In the genomic region with DNA sequence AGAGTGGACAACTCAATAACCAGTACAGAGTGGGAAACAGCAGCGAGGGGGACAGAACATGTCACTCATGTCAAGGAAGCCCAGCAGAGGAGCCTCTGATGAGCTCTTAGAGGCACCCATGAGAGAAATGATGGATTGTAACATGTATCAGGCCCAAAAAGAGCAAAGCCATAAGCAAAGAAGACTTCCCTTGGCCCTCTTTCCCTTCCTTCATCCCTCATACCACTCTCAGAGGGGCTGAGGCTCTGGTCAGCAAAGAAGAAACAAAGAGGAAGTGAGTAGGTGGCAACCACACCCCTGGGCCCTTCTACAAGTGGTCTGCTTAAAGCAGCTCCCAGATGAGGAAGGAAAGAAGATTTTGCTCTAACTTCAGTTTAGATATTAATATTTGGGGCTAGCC, we compare ENCODE assay signal across 8 cellular contexts.
A peak's percentile ranks its signal among the peaks of the same experiment; 100 is the strongest.
DNase-seq lines count a peak whose midpoint lies in the region; ATAC-seq and TF ChIP-seq lines count a peak whose summit lies in the region.

No MANE protein-coding gene starts in this region.

- H3K36me3 Mint-ChIP-seq in CD14-positive monocyte, result peaks cover 0 to 3% of the 10 kb centered on the region in 2 donors
- no peaks in the 10 kb centered on the region for H3K36me3 Mint-ChIP-seq in activated B cell treated with CpG ODN at 0.5 μM for 24 hours (ENCODE audit: low read depth)
- no peaks in the 10 kb centered on the region for H3K36me3 Mint-ChIP-seq in T-helper 17 cell (ENCODE audit: low read depth)

- CTCF ChIA-PET in activated B cell treated with CpG ODN at 0.5 μM for 24 hours (lab: Charles Lee), result interaction anchor here (0.6 to 1.4 kb wide), 2 partner anchors 61 to 65 kb away, joined by 3 read pairs; no protein-coding TSS in a partner anchor

- POLR2A ChIA-PET in activated B cell treated with CpG ODN at 0.5 μM for 24 hours (lab: Charles Lee), result interaction anchor here (0.6 to 1.5 kb wide), 7 partner anchors 12 to 113 kb away, joined by 3 to 5 read pairs (median 4); no protein-coding TSS in a partner anchor

- peak overlapping the region; percentile 82 to 92 (median 85) for H3K27ac Mint-ChIP-seq in CD14-positive monocyte
- peak overlapping the region; percentile 70 for H3K27ac Mint-ChIP-seq in activated B cell treated with CpG ODN at 0.5 μM for 24 hours
- no peak overlapping the region for H3K27ac Mint-ChIP-seq in T-helper 17 cell

- H3K27me3 Mint-ChIP-seq in CD14-positive monocyte (ENCODE audit: low read depth in 3 of 3) (peaks cover 0 to 3% (median 2%) of the 10 kb centered on the region in 3 donors), activated B cell treated with CpG ODN at 0.5 μM for 24 hours (no peaks in the 10 kb centered on the region), T-helper 17 cell (no peaks in the 10 kb centered on the region)

- DNase-seq in CD14-positive monocyte (ENCODE audit: low spot score) (peak; percentile 80), activated B cell treated with CpG ODN at 0.5 μM for 24 hours (no peak), A172 (ENCODE audit: low spot score) (no peak), NCI-H1092 (lab: John Stamatoyannopoulos, UW) (no peak), T-helper 17 cell (no peak)

- H3K9me3 Mint-ChIP-seq in CD14-positive monocyte (peaks cover 0 to 1% (median 0%) of the 10 kb centered on the region in 7 donors), activated B cell treated with CpG ODN at 0.5 μM for 24 hours (no peaks in the 10 kb centered on the region)

- TF ChIP-seq CTCF in CD14-positive monocyte (IDR thresholded peaks at IDR 0.05) (no peak), activated B cell treated with CpG ODN at 0.5 μM for 24 hours (IDR thresholded peaks at IDR 0.05) (no peak)

- H3K9me3 ChIP-seq in T-helper 17 cell (ENCODE audit: control insufficient read depth, low read length, poor library complexity, severe bottlenecking), result no peaks in the 10 kb centered on the region

- H3K4me3 Mint-ChIP-seq in CD14-positive monocyte (no peak overlapping the region), activated B cell treated with CpG ODN at 0.5 μM for 24 hours (no peak overlapping the region), T-helper 17 cell (no peak overlapping the region)

- intact Hi-C loops in CD14-positive monocyte (cut with micrococcal nuclease) (no loop called here), activated B cell treated with CpG ODN at 0.5 μM for 24 hours (cut with micrococcal nuclease) (no loop called here)

- ATAC-seq in GM19397 (IDR thresholded peaks at IDR 0.05; ENCODE audit: unreplicated experiment) (peak; percentile 73), HG03175 (IDR thresholded peaks at IDR 0.05; ENCODE audit: unreplicated experiment) (peak; percentile 66), activated B cell treated with CpG ODN at 0.5 μM for 24 hours (ENCODE audit: low read depth) (peak; percentile 33), T-helper 17 cell (no peak), HG03442 (IDR thresholded peaks at IDR 0.05; ENCODE audit: unreplicated experiment) (no peak)

- H3K4me1 Mint-ChIP-seq in CD14-positive monocyte (peaks cover 55% of the 10 kb centered on the region), activated B cell treated with CpG ODN at 0.5 μM for 24 hours (peaks cover 45% of the 10 kb centered on the region), T-helper 17 cell (peaks cover 5% of the 10 kb centered on the region)

Comparison
In these comparisons a context has a peak if more than half of its experiments do, and no peak if none do; other contexts are left out.
1. ATAC-seq: peak in GM19397 (single experiment), HG03175 (single experiment) and activated B cell treated with CpG ODN at 0.5 μM for 24 hours (single experiment); none in T-helper 17 cell (single experiment) and HG03442 (single experiment).